In genomic region chr1:984476-984814, GRCh38 we compare ENCODE assay signal across 12 cellular contexts. TPM values are rescaled to one million over a fixed set of nuclear protein-coding genes. Genes with fewer than 3 reads are reported as not detected.
DNase-seq lines count a peak whose midpoint lies in the region; ATAC-seq, FAIRE-seq and TF ChIP-seq lines count a peak whose summit lies in the region.
"Had no signal": no experiment of that assay in that cellular context is flagged by ENCODE, and none has a peak within 500 bp of the region (broad histone marks: within the 10 kb centered on the region; RNA-seq: fewer than 3 reads in every experiment).

No MANE protein-coding gene starts in this region.

- H3K4me1 Mint-ChIP-seq in CD8-positive, alpha-beta T cell (ENCODE audit: low read depth): no peaks in the 10 kb centered on the region
- no peaks in the 10 kb centered on the region for H3K4me1 Mint-ChIP-seq in mesothelial cell of epicardium
- H3K4me1 Mint-ChIP-seq: activated naive CD8-positive, alpha-beta T cell treated with anti-CD3 and anti-CD28 coated beads, Interleukin-2, amount 10 ng/mL, durations not matched to agents 7 days and 5 days had no signal

- H3K4me2 ChIP-seq in K562 (ENCODE audit: insufficient read depth, low read length): no peak overlapping the region

- no TSS peak for BruUV-seq in K562 (replicated peaks; lab: Mats Ljungman, UMichigan)

- POLR2A ChIA-PET in CD8-positive, alpha-beta T cell (lab: Charles Lee): no interaction called here
- POLR2A ChIA-PET in K562 (lab: Yijun Ruan, JAX): interaction anchor here (0.6 to 1.0 kb wide), 2 partner anchors 13 to 279 kb away, joined by 3 to 6 read pairs; no protein-coding TSS in a partner anchor

- H3K9me1 ChIP-seq in K562 (ENCODE audit: control insufficient read depth, insufficient read depth, low read length): no peaks in the 10 kb centered on the region

- no peaks in the 10 kb centered on the region for H3K27me3 ChIP-seq in CD8-positive, alpha-beta T cell (ENCODE audit: insufficient read depth, low read length)
- H3K27me3 ChIP-seq in K562 (ENCODE audit: control insufficient read depth in 2 of 2, insufficient read depth in 2 of 2, low read length in 2 of 2) (peaks cover 43 to 48% of the 10 kb centered on the region in 2 experiments; a peak in 4 of 5 replicates), transverse colon (peaks cover 75% of the 10 kb centered on the region)

- H2AFZ ChIP-seq in K562 (ENCODE audit: low read depth, low read length): no peak overlapping the region

- no peak overlapping the region for H3K4me3 ChIP-seq in CD8-positive, alpha-beta T cell (ENCODE audit: low read depth, low read length)
- H3K4me3 ChIP-seq in K562 (no peak overlapping the region), transverse colon (no peak overlapping the region)
- H3K4me3 ChIP-seq: tibial artery had no signal

- intact Hi-C loops in CD8-positive, alpha-beta T cell (cut with DNase I, micrococcal nuclease): loop anchor here in 1 of 2 experiments (1.0 to 2.0 kb wide), 2 partner anchors 79 to 308 kb away; no protein-coding TSS in a partner anchor
- intact Hi-C loops in K562 (cut with micrococcal nuclease) (loop anchor here (1.0 to 10.0 kb wide), 2 partner anchors 79 to 310 kb away; no protein-coding TSS in a partner anchor), transverse colon (cut with DNase I; ENCODE audit: low total_unique reads) (no loop called here)

- no peaks in the 10 kb centered on the region for H3K79me2 ChIP-seq in K562 (ENCODE audit: control insufficient read depth, insufficient read depth, low read length)

- DNase-seq in CD8-positive, alpha-beta T cell: no peak
- DNase-seq in K562 (ENCODE audit: extremely low read depth in 1 of 4, low spot score in 3 of 4) (no peak), mesothelial cell of epicardium (ENCODE audit: low spot score in 2 of 2, unreplicated experiment in 2 of 2) (no peak), transverse colon (no peak), D721Med (ENCODE audit: insufficient read length, low spot score) (no peak), putamen (ENCODE audit: low spot score) (no peak)
- DNase-seq: NCI-H2227 treated with DMSO at 0.1 percent for 48 hours, tibial artery had no signal

- no peak for ATAC-seq in CD8-positive, alpha-beta T cell
- ATAC-seq in K562 (no peak), HG02840 (IDR thresholded peaks at IDR 0.05; ENCODE audit: low FRiP score, unreplicated experiment) (no peak)

- H3K27ac ChIP-seq in 22Rv1 (no peak overlapping the region), K562 (ENCODE audit: extremely low read depth, low read depth, low read length) (no peak overlapping the region), transverse colon (no peak overlapping the region)
- no peak overlapping the region for H3K27ac ChIP-seq in CD8-positive, alpha-beta T cell (ENCODE audit: low read depth, low read length)
- H3K27ac ChIP-seq: tibial artery had no signal

- no peak overlapping the region for H3K27ac Mint-ChIP-seq in CD8-positive, alpha-beta T cell
- H3K27ac Mint-ChIP-seq in mesothelial cell of epicardium: no peak overlapping the region
- H3K27ac Mint-ChIP-seq: activated naive CD8-positive, alpha-beta T cell treated with anti-CD3 and anti-CD28 coated beads, Interleukin-2, amount 10 ng/mL, durations not matched to agents 7 days and 5 days had no signal

- in situ Hi-C loops in K562 (cut with MboI) (loop anchor here (10.0 kb wide), 1 partner anchor 80 kb away; no protein-coding TSS in a partner anchor), transverse colon (cut with MboI; ENCODE audit: low pct_ligation_motif_present in 1 of 4, low pct_unique_long_range_greater_than_20kb in 1 of 4, low sequenced_read_pairs in 3 of 4) (no loop called here)

- FAIRE-seq in K562 (lab: Jason Lieb, UNC) (no peak), D721Med (lab: Jason Lieb, UNC) (no peak)

- CTCF ChIA-PET in CD8-positive, alpha-beta T cell (lab: Charles Lee): interaction anchor here (0.6 to 6.9 kb wide), 21 partner anchors 9 to 642 kb away, joined by 3 to 108 read pairs (median 5); partner anchors contain the start of genes ISG15 and PLEKHN1
- CTCF ChIA-PET in K562 (lab: Yijun Ruan, JAX; ENCODE audit: low intra/inter-chr PET ratio): interaction anchor here (0.6 to 2.9 kb wide), 7 partner anchors 9 to 955 kb away, joined by 3 to 27 read pairs (median 7); no protein-coding TSS in a partner anchor

- no peaks in the 10 kb centered on the region for H3K9me3 ChIP-seq in CD8-positive, alpha-beta T cell (ENCODE audit: low read length)
- no peaks in the 10 kb centered on the region for H3K9me3 ChIP-seq in K562 (replicated peaks; ENCODE audit: control insufficient read depth, insufficient read depth, low read depth, low read length)
- no peaks in the 10 kb centered on the region for H3K9me3 ChIP-seq in transverse colon

- 47% methylated on average over 12 of the region's 12 CpGs for WGBS in K562 (ENCODE audit: insufficient coverage, low coverage, missing lambda C conversion rate)
- WGBS in transverse colon (ENCODE audit: low coverage in 1 of 2), 2 donors: 11 to 36% methylated on average over 7 to 12 of the region's 12 CpGs

- TF ChIP-seq CTCF in 22Rv1 (IDR thresholded peaks at IDR 0.05): peak; percentile 20
- TF ChIP-seq CTCF in CD8-positive, alpha-beta T cell (IDR thresholded peaks at IDR 0.05): peak; percentile 24
- no peak for TF ChIP-seq CTCF in K562 (IDR thresholded peaks at IDR 0.05 in 2 of 3, conservative IDR thresholded peaks at IDR 0.05 in 1 of 3; ENCODE audit: insufficient read depth in 2 of 3, low read depth in 1 of 3, low read length in 3 of 3)
- peak; percentile 29 for TF ChIP-seq CTCF in mesothelial cell of epicardium (IDR thresholded peaks at IDR 0.05; ENCODE audit: unreplicated experiment)
- TF ChIP-seq CTCF in transverse colon (IDR thresholded peaks at IDR 0.05): peak in 2 of 5 experiments; percentile 20 to 23
- no peak for TF ChIP-seq CTCF in D721Med (IDR thresholded peaks at IDR 0.05; ENCODE audit: insufficient read depth, missing control alignments)

- H4K20me1 ChIP-seq in K562 (replicated peaks; ENCODE audit: control insufficient read depth, insufficient read depth, low read length): peaks cover 13% of the 10 kb centered on the region

- no peak overlapping the region for H3K4me3 Mint-ChIP-seq in CD8-positive, alpha-beta T cell
- H3K4me3 Mint-ChIP-seq in mesothelial cell of epicardium: no peak overlapping the region
- H3K4me3 Mint-ChIP-seq: activated naive CD8-positive, alpha-beta T cell treated with anti-CD3 and anti-CD28 coated beads, Interleukin-2, amount 10 ng/mL, durations not matched to agents 7 days and 5 days had no signal

- no peak for TF ChIP-seq RAD21 in K562 (CRISPR knock-in tag; conservative IDR thresholded peaks at IDR 0.05 in 1 of 2, IDR thresholded peaks at IDR 0.05 in 1 of 2)

- H3K36me3 ChIP-seq in CD8-positive, alpha-beta T cell (ENCODE audit: insufficient read depth, low read length): no peaks in the 10 kb centered on the region
- H3K36me3 ChIP-seq in K562 (ENCODE audit: control insufficient read depth, insufficient read depth, low read length): no peaks in the 10 kb centered on the region
- no peaks in the 10 kb centered on the region for H3K36me3 ChIP-seq in transverse colon
- H3K36me3 ChIP-seq: tibial artery had no signal

- H3K9ac ChIP-seq in K562 (ENCODE audit: insufficient read depth in 1 of 2, low read depth in 2 of 2, low read length in 2 of 2): no peak overlapping the region

- TF ChIP-seq POLR2A in K562 (conservative IDR thresholded peaks at IDR 0.05) (no peak), transverse colon (IDR thresholded peaks at IDR 0.05) (no peak)

- peaks cover 16% of the 10 kb centered on the region for H3K27me3 Mint-ChIP-seq in CD8-positive, alpha-beta T cell (ENCODE audit: low read depth)
- H3K27me3 Mint-ChIP-seq in mesothelial cell of epicardium (ENCODE audit: low read depth): peaks cover 30% of the 10 kb centered on the region

- H3K36me3 Mint-ChIP-seq in CD8-positive, alpha-beta T cell: no peaks in the 10 kb centered on the region
- H3K36me3 Mint-ChIP-seq in mesothelial cell of epicardium: no peaks in the 10 kb centered on the region

- no peaks in the 10 kb centered on the region for H3K4me1 ChIP-seq in CD8-positive, alpha-beta T cell (ENCODE audit: insufficient read depth, low read length)
- peaks cover 0 to 46% of the 10 kb centered on the region in 2 experiments; a peak in 2 of 5 replicates for H3K4me1 ChIP-seq in K562 (replicated peaks in 1 of 2; ENCODE audit: control insufficient read depth in 2 of 2, insufficient read depth in 2 of 2, low read length in 2 of 2)
- H3K4me1 ChIP-seq in transverse colon: peaks cover 0 to 6% (median 2%) of the 10 kb centered on the region in 4 donors

- no peak for TF ChIP-seq EP300 in K562 (IDR thresholded peaks at IDR 0.05; ENCODE audit: low read length)
- no peak for TF ChIP-seq EP300 in transverse colon (IDR thresholded peaks at IDR 0.05; ENCODE audit: low read depth)

- no peaks in the 10 kb centered on the region for H3K9me3 Mint-ChIP-seq in CD8-positive, alpha-beta T cell
- H3K9me3 Mint-ChIP-seq in mesothelial cell of epicardium: peaks cover 9% of the 10 kb centered on the region
- H3K9me3 Mint-ChIP-seq: activated naive CD8-positive, alpha-beta T cell treated with anti-CD3 and anti-CD28 coated beads, Interleukin-2, amount 10 ng/mL, durations not matched to agents 7 days and 5 days had no signal

RNA-seq across cellular contexts. Expression of gene PERM1, which starts 2.6 kb away (rescaled TPM):
- total RNA-seq in CD8-positive, alpha-beta T cell: under 1 TPM in 1 of 2 experiments, not detected in 1; 0.08 TPM
- total RNA-seq in K562 (2011; cell fraction: chromatin; rRNA removed; ENCODE audit: low replicate concordance): 0.30 and 1.0 TPM in 2 replicates
- 0.39 and 0.67 TPM in 2 replicates for total RNA-seq in K562 (2011; cell fraction: nucleolus; rRNA removed)
- total RNA-seq in K562 (2011; cell fraction: nucleoplasm; rRNA removed): 0.23 and 0.29 TPM in 2 replicates
- total RNA-seq in K562 (2014; rRNA removed) (not detected in 2 replicates), K562 (2014; rRNA removed; fragmentation: Illumina TruSeq; extraction: Trizol) (not detected in 2 replicates), K562 (2015; rRNA removed; fragmentation: Illumina TruSeq; extraction: Trizol) (not detected in 2 replicates), K562 (2021) (not detected in 2 replicates), mesothelial cell of epicardium (1.6 to 2.8 TPM (median 2.7 TPM) in 3 replicates), transverse colon (under 1 TPM in 1 of 4 donors, not detected in 3; 0.14 TPM)
- polyA plus RNA-seq in K562 (2011; rRNA removed) (0.04 TPM in 1 of 2 replicates, not detected in the other), K562 (2014; fragmentation: Illumina TruSeq; extraction: Trizol) (not detected in 2 replicates), K562 (2014; fragmentation: Nextera tagmentation; extraction: Ambion mirVana) (not detected), K562 (2014; rRNA removed) (not detected in 2 replicates)
- polyA plus RNA-seq in K562 (2011; cell fraction: cytosol; rRNA removed): 0.06 TPM in 1 of 2 replicates, not detected in the other
- 0.18 and 0.25 TPM in 2 replicates for polyA plus RNA-seq in K562 (2011; cell fraction: nucleus; rRNA removed)
- polyA plus RNA-seq in K562 (2012): 0.46 and 0.48 TPM in 2 replicates
- polyA minus RNA-seq in K562 (2011; rRNA and poly(A)+ RNA removed): not detected in 2 replicates
- polyA minus RNA-seq in K562 (2011; cell fraction: cytosol; rRNA and poly(A)+ RNA removed): not detected in 2 replicates
- polyA minus RNA-seq in K562 (2011; cell fraction: nucleus; rRNA and poly(A)+ RNA removed): 0.33 TPM in 1 of 2 replicates, not detected in the other
- total RNA-seq: activated naive CD8-positive, alpha-beta T cell treated with anti-CD3 and anti-CD28 coated beads, Interleukin-2, amount 10 ng/mL, durations not matched to agents 7 days and 5 days; esophagus mucosa had no signal

RNA-seq across cellular contexts. Expression of gene HES4, which starts 15.5 kb away (rescaled TPM):
- 10 to 100 TPM; 26.0 to 30.9 TPM for total RNA-seq in CD8-positive, alpha-beta T cell
- total RNA-seq in K562 (2011; cell fraction: chromatin; rRNA removed; ENCODE audit: low replicate concordance): 5.7 and 23.9 TPM in 2 replicates
- 54.5 and 57.7 TPM in 2 replicates for total RNA-seq in K562 (2011; cell fraction: nucleolus; rRNA removed)
- total RNA-seq in K562 (2011; cell fraction: nucleoplasm; rRNA removed): 14.9 and 19.0 TPM in 2 replicates
- total RNA-seq in K562 (2014; rRNA removed) (41.4 and 49.2 TPM in 2 replicates), K562 (2014; rRNA removed; fragmentation: Illumina TruSeq; extraction: Trizol) (0.25 TPM in 1 of 2 replicates, not detected in the other), K562 (2015; rRNA removed; fragmentation: Illumina TruSeq; extraction: Trizol) (1.9 TPM in 2 replicates), K562 (2021) (40.5 and 44.3 TPM in 2 replicates), mesothelial cell of epicardium (87.7 to 92.1 TPM (median 92.0 TPM) in 3 replicates), transverse colon (100 to 1,000 TPM in 1 of 4 donors, 10 to 100 TPM in 3; 10.8 to 140 (median 15.7) TPM)
- polyA plus RNA-seq in K562 (2011; rRNA removed) (5.3 and 10.4 TPM in 2 replicates), K562 (2014; fragmentation: Illumina TruSeq; extraction: Trizol) (0.21 and 0.61 TPM in 2 replicates), K562 (2014; fragmentation: Nextera tagmentation; extraction: Ambion mirVana) (not detected), K562 (2014; rRNA removed) (33.7 and 43.7 TPM in 2 replicates)
- 18.6 and 66.9 TPM in 2 replicates for polyA plus RNA-seq in K562 (2011; cell fraction: cytosol; rRNA removed)
- polyA plus RNA-seq in K562 (2011; cell fraction: nucleus; rRNA removed): 86.7 and 173 TPM in 2 replicates
- 8.3 and 15.7 TPM in 2 replicates for polyA plus RNA-seq in K562 (2012)
- 0.21 TPM in 1 of 2 replicates, not detected in the other for polyA minus RNA-seq in K562 (2011; rRNA and poly(A)+ RNA removed)
- 3.6 and 11.6 TPM in 2 replicates for polyA minus RNA-seq in K562 (2011; cell fraction: cytosol; rRNA and poly(A)+ RNA removed)
- 7.2 and 11.6 TPM in 2 replicates for polyA minus RNA-seq in K562 (2011; cell fraction: nucleus; rRNA and poly(A)+ RNA removed)

RNA-seq across cellular contexts. Expression of gene PLEKHN1, which starts 18.2 kb away (rescaled TPM):
- under 1 TPM; 0.56 to 0.60 TPM for total RNA-seq in CD8-positive, alpha-beta T cell
- total RNA-seq in K562 (2011; cell fraction: chromatin; rRNA removed; ENCODE audit: low replicate concordance): 0.99 and 3.5 TPM in 2 replicates
- total RNA-seq in K562 (2011; cell fraction: nucleolus; rRNA removed): 1.2 and 2.6 TPM in 2 replicates
- 0.88 and 1.6 TPM in 2 replicates for total RNA-seq in K562 (2011; cell fraction: nucleoplasm; rRNA removed)
- total RNA-seq in K562 (2014; rRNA removed) (0.09 and 0.69 TPM in 2 replicates), K562 (2014; rRNA removed; fragmentation: Illumina TruSeq; extraction: Trizol) (0.07 TPM in 1 of 2 replicates, not detected in the other), K562 (2015; rRNA removed; fragmentation: Illumina TruSeq; extraction: Trizol) (0.11 and 0.18 TPM in 2 replicates), K562 (2021) (1.2 and 1.5 TPM in 2 replicates), mesothelial cell of epicardium (33.6 to 36.0 TPM (median 34.4 TPM) in 3 replicates), transverse colon (1 to 10 TPM in 1 of 4 donors, under 1 TPM in 1, not detected in 2; 0.14 to 1.4 TPM)
- polyA plus RNA-seq in K562 (2011; rRNA removed) (0.13 and 0.34 TPM in 2 replicates), K562 (2014; fragmentation: Illumina TruSeq; extraction: Trizol) (0.13 and 0.69 TPM in 2 replicates), K562 (2014; fragmentation: Nextera tagmentation; extraction: Ambion mirVana) (not detected), K562 (2014; rRNA removed) (0.52 and 0.80 TPM in 2 replicates)
- 0.12 and 0.37 TPM in 2 replicates for polyA plus RNA-seq in K562 (2011; cell fraction: cytosol; rRNA removed)
- polyA plus RNA-seq in K562 (2011; cell fraction: nucleus; rRNA removed): 2.6 and 3.6 TPM in 2 replicates
- 0.47 and 1.4 TPM in 2 replicates for polyA plus RNA-seq in K562 (2012)
- not detected in 2 replicates for polyA minus RNA-seq in K562 (2011; rRNA and poly(A)+ RNA removed)
- polyA minus RNA-seq in K562 (2011; cell fraction: cytosol; rRNA and poly(A)+ RNA removed): 0.55 TPM in 1 of 2 replicates, not detected in the other
- polyA minus RNA-seq in K562 (2011; cell fraction: nucleus; rRNA and poly(A)+ RNA removed): 1.3 and 1.8 TPM in 2 replicates

RNA-seq across cellular contexts. Expression of gene KLHL17, which starts 24.1 kb away (rescaled TPM):
- 10 to 100 TPM; 15.2 to 16.1 TPM for total RNA-seq in CD8-positive, alpha-beta T cell
- total RNA-seq in K562 (2011; cell fraction: chromatin; rRNA removed; ENCODE audit: low replicate concordance): 105 and 413 TPM in 2 replicates
- 347 and 361 TPM in 2 replicates for total RNA-seq in K562 (2011; cell fraction: nucleolus; rRNA removed)
- total RNA-seq in K562 (2011; cell fraction: nucleoplasm; rRNA removed): 167 and 188 TPM in 2 replicates
- total RNA-seq in K562 (2014; rRNA removed) (30.7 and 30.8 TPM in 2 replicates), K562 (2014; rRNA removed; fragmentation: Illumina TruSeq; extraction: Trizol) (1.5 and 2.9 TPM in 2 replicates), K562 (2015; rRNA removed; fragmentation: Illumina TruSeq; extraction: Trizol) (13.0 and 16.3 TPM in 2 replicates), K562 (2021) (58.1 and 71.4 TPM in 2 replicates), mesothelial cell of epicardium (44.7 to 49.8 TPM (median 47.0 TPM) in 3 replicates), transverse colon (10 to 100 TPM; 10.8 to 26.1 (median 11.4) TPM)
- polyA plus RNA-seq in K562 (2011; rRNA removed) (18.6 and 49.7 TPM in 2 replicates), K562 (2014; fragmentation: Illumina TruSeq; extraction: Trizol) (7.2 and 22.1 TPM in 2 replicates), K562 (2014; fragmentation: Nextera tagmentation; extraction: Ambion mirVana) (under 1 TPM; 0.14 to 0.55 TPM), K562 (2014; rRNA removed) (67.3 and 84.8 TPM in 2 replicates)
- 22.8 and 35.9 TPM in 2 replicates for polyA plus RNA-seq in K562 (2011; cell fraction: cytosol; rRNA removed)
- 819 and 946 TPM in 2 replicates for polyA plus RNA-seq in K562 (2011; cell fraction: nucleus; rRNA removed)
- 31.2 and 45.6 TPM in 2 replicates for polyA plus RNA-seq in K562 (2012)
- 3.4 and 5.1 TPM in 2 replicates for polyA minus RNA-seq in K562 (2011; rRNA and poly(A)+ RNA removed)
- 8.9 and 14.1 TPM in 2 replicates for polyA minus RNA-seq in K562 (2011; cell fraction: cytosol; rRNA and poly(A)+ RNA removed)
- polyA minus RNA-seq in K562 (2011; cell fraction: nucleus; rRNA and poly(A)+ RNA removed): 72.0 and 97.5 TPM in 2 replicates

RNA-seq across cellular contexts. Expression of gene NOC2L, which starts 25.4 kb away (rescaled TPM):
- 10 to 100 TPM; 54.0 to 54.7 TPM for total RNA-seq in CD8-positive, alpha-beta T cell
- 185 and 348 TPM in 2 replicates for total RNA-seq in K562 (2011; cell fraction: chromatin; rRNA removed; ENCODE audit: low replicate concordance)
- total RNA-seq in K562 (2011; cell fraction: nucleolus; rRNA removed): 202 and 208 TPM in 2 replicates
- total RNA-seq in K562 (2011; cell fraction: nucleoplasm; rRNA removed): 191 and 196 TPM in 2 replicates
- total RNA-seq in K562 (2014; rRNA removed) (363 and 418 TPM in 2 replicates), K562 (2014; rRNA removed; fragmentation: Illumina TruSeq; extraction: Trizol) (111 and 128 TPM in 2 replicates), K562 (2015; rRNA removed; fragmentation: Illumina TruSeq; extraction: Trizol) (214 and 216 TPM in 2 replicates), K562 (2021) (407 and 410 TPM in 2 replicates), mesothelial cell of epicardium (69.3 to 73.1 TPM (median 69.8 TPM) in 3 replicates), transverse colon (10 to 100 TPM; 17.6 to 50.4 (median 31.6) TPM)
- polyA plus RNA-seq in K562 (2011; rRNA removed) (86.6 and 118 TPM in 2 replicates), K562 (2014; fragmentation: Illumina TruSeq; extraction: Trizol) (200 and 279 TPM in 2 replicates), K562 (2014; fragmentation: Nextera tagmentation; extraction: Ambion mirVana) (1 to 10 TPM; 4.0 to 9.7 TPM), K562 (2014; rRNA removed) (260 and 299 TPM in 2 replicates)
- 166 and 242 TPM in 2 replicates for polyA plus RNA-seq in K562 (2011; cell fraction: cytosol; rRNA removed)
- polyA plus RNA-seq in K562 (2011; cell fraction: nucleus; rRNA removed): 153 and 201 TPM in 2 replicates
- polyA plus RNA-seq in K562 (2012): 162 and 252 TPM in 2 replicates
- polyA minus RNA-seq in K562 (2011; rRNA and poly(A)+ RNA removed): 113 and 170 TPM in 2 replicates
- 169 and 187 TPM in 2 replicates for polyA minus RNA-seq in K562 (2011; cell fraction: cytosol; rRNA and poly(A)+ RNA removed)
- polyA minus RNA-seq in K562 (2011; cell fraction: nucleus; rRNA and poly(A)+ RNA removed): 36.1 and 52.3 TPM in 2 replicates

Comparison
In these comparisons a context has a peak if more than half of its experiments do, and no peak if none do; other contexts are left out.
1. CTCF ChIP-seq: peak in 22Rv1 (single experiment), CD8-positive, alpha-beta T cell (single experiment) and mesothelial cell of epicardium (single experiment); none in K562 (0 of 3) and D721Med (single experiment).